In genomic region chr9:91949946-91950664, GRCh38 we compare ENCODE assay signal across 8 cellular contexts. TPM values are rescaled to one million over a fixed set of nuclear protein-coding genes. Genes with fewer than 3 reads are reported as not detected.
DNase-seq lines count a peak whose midpoint lies in the region; ATAC-seq and TF ChIP-seq lines count a peak whose summit lies in the region.

Gene ROR2 (minus strand): TSS chr9:91950228.

- no peaks in the 10 kb centered on the region for H3K9me3 ChIP-seq in cardiac muscle cell (ENCODE audit: low read depth)

- peak; percentile 78 for ATAC-seq in GM21526 (IDR thresholded peaks at IDR 0.05; ENCODE audit: low FRiP score, unreplicated experiment)
- ATAC-seq in GM21576 (IDR thresholded peaks at IDR 0.05; ENCODE audit: unreplicated experiment), result no peak
- ATAC-seq in GM18505 (IDR thresholded peaks at IDR 0.05; ENCODE audit: unreplicated experiment), result no peak

- peaks cover 52 to 73% (median 64%) of the 10 kb centered on the region in 3 donors for H3K27me3 Mint-ChIP-seq in CD14-positive monocyte (ENCODE audit: low read depth in 3 of 3)
- H3K27me3 Mint-ChIP-seq in progenitor cell of endocrine pancreas, result peaks cover 26% of the 10 kb centered on the region

- H3K4me1 ChIP-seq in cardiac muscle cell (ENCODE audit: low read depth), result peaks cover 35% of the 10 kb centered on the region

- H3K27ac Mint-ChIP-seq in CD14-positive monocyte (no peak within 1 kb of the TSS), progenitor cell of endocrine pancreas (peak within 1 kb of the TSS; percentile 93)

- DNase-seq in CD14-positive monocyte (ENCODE audit: low spot score), result no peak
- DNase-seq in NCI-H69 (lab: John Stamatoyannopoulos, UW), result peak; percentile 85
- DNase-seq in activated naive CD4-positive, alpha-beta T cell treated with anti-CD3 and anti-CD28 coated beads, Interleukin-2, amount 50 U/mL, for 16 hours, result peak; percentile 26
- DNase-seq in cardiac muscle cell (ENCODE audit: low read depth in 1 of 2, low spot score in 1 of 2), result peak; percentile 88 to 89
- DNase-seq in progenitor cell of endocrine pancreas (ENCODE audit: low spot score, unreplicated experiment), result peak; percentile 91

- H3K4me3 Mint-ChIP-seq in CD14-positive monocyte (peak within 1 kb of the TSS; percentile 53 to 90), progenitor cell of endocrine pancreas (ENCODE audit: low read depth) (peak within 1 kb of the TSS; percentile 85)

- TF ChIP-seq CTCF in CD14-positive monocyte (IDR thresholded peaks at IDR 0.05) (peak; percentile 48), cardiac muscle cell (IDR thresholded peaks at IDR 0.05; ENCODE audit: low read depth, low read length) (peak; percentile 46), progenitor cell of endocrine pancreas (IDR thresholded peaks at IDR 0.05; ENCODE audit: unreplicated experiment) (peak; percentile 83)

- intact Hi-C loops in CD14-positive monocyte (cut with micrococcal nuclease), result no loop called here

- H3K9me3 Mint-ChIP-seq in CD14-positive monocyte (peaks cover 0 to 15% (median 11%) of the 10 kb centered on the region in 7 donors), progenitor cell of endocrine pancreas (ENCODE audit: low read depth) (no peaks in the 10 kb centered on the region)

- H3K36me3 Mint-ChIP-seq in CD14-positive monocyte (no peaks in the 10 kb centered on the region), progenitor cell of endocrine pancreas (ENCODE audit: insufficient read depth) (no peaks in the 10 kb centered on the region)

- peaks cover 3% of the 10 kb centered on the region for H3K27me3 ChIP-seq in cardiac muscle cell

- peaks cover 8% of the 10 kb centered on the region for H3K4me1 Mint-ChIP-seq in CD14-positive monocyte
- peaks cover 37% of the 10 kb centered on the region for H3K4me1 Mint-ChIP-seq in progenitor cell of endocrine pancreas (ENCODE audit: low read depth)

- H3K27ac ChIP-seq in cardiac muscle cell, result peak within 1 kb of the TSS; percentile 59

- TF ChIP-seq POLR2A in GM18505 (IDR thresholded peaks at IDR 0.05; ENCODE audit: borderline replicate concordance, extremely low read depth, insufficient read depth, insufficient read length), result no peak

- no peaks in the 10 kb centered on the region for H3K36me3 ChIP-seq in cardiac muscle cell

- peak within 1 kb of the TSS; percentile 98 for H3K4me3 ChIP-seq in cardiac muscle cell

RNA-seq across cellular contexts. Expression of gene ROR2, which starts in this region (rescaled TPM):
- polyA plus RNA-seq in CD14-positive monocyte (not detected), cardiac muscle cell (21.5 and 23.6 TPM in 2 replicates)
- total RNA-seq in cardiac muscle cell (36.7 and 38.6 TPM in 2 replicates), progenitor cell of endocrine pancreas (23.6 and 23.9 TPM in 2 replicates)

Comparison
In these comparisons a context has a peak if more than half of its experiments do, and no peak if none do; other contexts are left out.
1. RNA of gene ROR2 (polyA plus RNA-seq): 21.5 to 23.6 TPM in cardiac muscle cell; not detected in CD14-positive monocyte; every median in the first group is over 10 times any median in the second.
2. Peak in every context shown above with its lines, with median percentiles within 50 percentile points of each other: CTCF ChIP-seq.